Comparison of ENCODE assay signal across 1 cellular context in genomic region chr19:45960595-45961235, GRCh38.
TF ChIP-seq lines count a peak whose summit lies in the region.

No MANE protein-coding gene starts in this region.

TF ChIP-seq in GM12878, 131 proteins besides CTCF, POLR2A, EP300 and RAD21:
- TF ChIP-seq POU2F2 (IDR thresholded peaks at IDR 0.05; ENCODE audit: borderline replicate concordance, low read depth, low read length) (peak; percentile 97; the same call in 2 of the 3 replicates), JUNB (IDR thresholded peaks at IDR 0.05) (no peak)
